In genomic region chr11:85751738-85752137, GRCh38 we compare ENCODE assay signal across 18 cellular contexts. TPM values are rescaled to one million over a fixed set of nuclear protein-coding genes. Genes with fewer than 3 reads are reported as not detected.
DNase-seq lines count a peak whose midpoint lies in the region; ATAC-seq and TF ChIP-seq lines count a peak whose summit lies in the region.
"Had no signal": no experiment of that assay in that cellular context is flagged by ENCODE, and none has a peak within 500 bp of the region (broad histone marks: within the 10 kb centered on the region; RNA-seq: fewer than 3 reads in every experiment).

No MANE protein-coding gene starts in this region.

- peak overlapping the region; percentile 57 for H3K4me3 Mint-ChIP-seq in activated naive CD4-positive, alpha-beta T cell treated with anti-CD3 and anti-CD28 coated beads for 36 hours
- peak overlapping the region; percentile 73 to 81 for H3K4me3 Mint-ChIP-seq in effector memory CD8-positive, alpha-beta T cell

- TF ChIP-seq POLR2A in stomach (IDR thresholded peaks at IDR 0.05), result no peak
- no peak for TF ChIP-seq POLR2A in erythroblast (IDR thresholded peaks at IDR 0.05; ENCODE audit: low read length)

- intact Hi-C loops in activated naive CD4-positive, alpha-beta T cell treated with anti-CD3 and anti-CD28 coated beads for 36 hours (cut with micrococcal nuclease), result loop anchor here (1.0 to 10.0 kb wide), 9 partner anchors 8 to 1055 kb away; partner anchors contain the start of genes CREBZF, ME3 and PICALM
- intact Hi-C loops in stomach (cut with DNase I; ENCODE audit: low total_unique reads), result no loop called here

- CTCF ChIA-PET in activated naive CD4-positive, alpha-beta T cell treated with anti-CD3 and anti-CD28 coated beads for 36 hours (lab: Charles Lee), result interaction anchor here (0.9 kb wide), 1 partner anchor 51 kb away, joined by 3 read pairs; no protein-coding TSS in a partner anchor

- no peak for TF ChIP-seq EP300 in stomach (IDR thresholded peaks at IDR 0.05)

- H3K36me3 Mint-ChIP-seq in activated naive CD4-positive, alpha-beta T cell treated with anti-CD3 and anti-CD28 coated beads for 36 hours (ENCODE audit: low read depth), result no peaks in the 10 kb centered on the region
- H3K36me3 Mint-ChIP-seq in effector memory CD8-positive, alpha-beta T cell (ENCODE audit: insufficient read depth), result peaks cover 48% of the 10 kb centered on the region

- DNase-seq in activated naive CD4-positive, alpha-beta T cell treated with anti-CD3 and anti-CD28 coated beads for 36 hours, result no peak
- DNase-seq in activated naive CD4-positive, alpha-beta T cell treated with anti-CD3 and anti-CD28 coated beads, Interleukin-2, amount 50 U/mL, for 16 hours, result no peak
- DNase-seq in effector memory CD8-positive, alpha-beta T cell, result no peak
- DNase-seq in stomach (no peak), nucleus accumbens (lab: John Stamatoyannopoulos, UW) (no peak), erythroblast (lab: John Stamatoyannopoulos, UW) (no peak)
- DNase-seq in stimulated activated CD8-positive, alpha-beta memory T cell treated with anti-CD3 and anti-CD28 coated beads, Interleukin-4, amount 100 ng/mL, for 48 hours, result no peak
- DNase-seq: activated CD4-positive, CD25-positive, alpha-beta regulatory T cell treated with anti-CD3 and anti-CD28 coated beads, Interleukin-2, amount 50 U/mL, for 72 hours; DMS153; KG1; NCI-H1092; NCI-H2081 treated with DMSO at 0.1 percent for 48 hours; NCI-H526; stimulated activated CD4-positive, alpha-beta T cell treated with anti-CD3 and anti-CD28 coated beads, Interleukin-2, amount 100 ng/mL, for 24 hours had no signal

- no peaks in the 10 kb centered on the region for H3K27me3 ChIP-seq in stomach

- peaks cover 91% of the 10 kb centered on the region for H3K4me1 Mint-ChIP-seq in activated naive CD4-positive, alpha-beta T cell treated with anti-CD3 and anti-CD28 coated beads for 36 hours (ENCODE audit: low read depth)
- peaks cover 72 to 86% of the 10 kb centered on the region in 2 donors for H3K4me1 Mint-ChIP-seq in effector memory CD8-positive, alpha-beta T cell (ENCODE audit: low read depth in 2 of 2)

- H3K4me1 ChIP-seq in stomach, result peaks cover 0 to 38% (median 21%) of the 10 kb centered on the region in 4 donors

- peak overlapping the region in 3 of 5 donors; percentile 22 to 40 (median 36) for H3K27ac ChIP-seq in stomach

- no peaks in the 10 kb centered on the region for H3K36me3 ChIP-seq in stomach

- no peaks in the 10 kb centered on the region for H3K9me3 ChIP-seq in stomach

- H3K27me3 Mint-ChIP-seq in activated naive CD4-positive, alpha-beta T cell treated with anti-CD3 and anti-CD28 coated beads for 36 hours (ENCODE audit: low read depth), result no peaks in the 10 kb centered on the region
- no peaks in the 10 kb centered on the region for H3K27me3 Mint-ChIP-seq in effector memory CD8-positive, alpha-beta T cell

- no peak for TF ChIP-seq CTCF in stomach (IDR thresholded peaks at IDR 0.05)

- peak; percentile 84 for ATAC-seq in SK-N-SH treated with all-trans-retinoic acid at 6 μM for 48 hours
- no peak for ATAC-seq in effector memory CD8-positive, alpha-beta T cell (replicated peaks)
- ATAC-seq: HCT116, left lobe of liver, sciatic nerve had no signal

- WGBS in stomach, 5 donors, result 90 to 98% (median 93%) methylated on average over 1 of the region's 1 CpG

- H3K4me3 ChIP-seq in stomach, result no peak overlapping the region

- no peaks in the 10 kb centered on the region for H3K9me3 Mint-ChIP-seq in activated naive CD4-positive, alpha-beta T cell treated with anti-CD3 and anti-CD28 coated beads for 36 hours
- H3K9me3 Mint-ChIP-seq in effector memory CD8-positive, alpha-beta T cell, result peaks cover 0 to 5% of the 10 kb centered on the region in 2 donors

- peak overlapping the region; percentile 97 for H3K27ac Mint-ChIP-seq in activated naive CD4-positive, alpha-beta T cell treated with anti-CD3 and anti-CD28 coated beads for 36 hours
- peak overlapping the region; percentile 95 to 98 for H3K27ac Mint-ChIP-seq in effector memory CD8-positive, alpha-beta T cell

TF ChIP-seq in SK-N-SH treated with all-trans-retinoic acid at 6 μM for 48 hours, 23 proteins besides CTCF, POLR2A, EP300 and RAD21:
- TF ChIP-seq ARNTL (CRISPR knock-in tag; IDR thresholded peaks at IDR 0.05; ENCODE audit: borderline replicate concordance, low read depth) (no peak), GLIS3 (CRISPR knock-in tag; IDR thresholded peaks at IDR 0.05) (no peak), ZNF70 (CRISPR knock-in tag; IDR thresholded peaks at IDR 0.05) (no peak), ISL1 (CRISPR knock-in tag; IDR thresholded peaks at IDR 0.05) (peak; percentile 45), POU6F1 (CRISPR knock-in tag; IDR thresholded peaks at IDR 0.05; ENCODE audit: borderline replicate concordance, low read depth) (no peak)

RNA-seq across cellular contexts. Expression of gene SYTL2, which starts 59.2 kb away (rescaled TPM):
- total RNA-seq in activated naive CD4-positive, alpha-beta T cell treated with anti-CD3 and anti-CD28 coated beads for 36 hours, result 10 to 100 TPM; 13.8 to 13.9 TPM
- total RNA-seq in stomach, result 100 to 1,000 TPM; 151 to 391 (median 255) TPM
- 10 to 100 TPM in 2 of 3 donors, 1 to 10 TPM in 1; 5.4 to 86.1 (median 11.4) TPM for polyA plus RNA-seq in stomach

Comparison
In these comparisons a context has a peak if more than half of its experiments do, and no peak if none do; other contexts are left out.
1. RNA of gene SYTL2, which starts 59.2 kb away (total RNA-seq): 151 to 391 TPM in stomach; 13.8 to 13.9 TPM in activated naive CD4-positive, alpha-beta T cell treated with anti-CD3 and anti-CD28 coated beads for 36 hours; every median in the first group is over 10 times any median in the second.